ENCODE assay signal across 1 cellular context in genomic region chr2:66432801-66433694, GRCh38.
TF ChIP-seq lines count a peak whose summit lies in the region.

No MANE protein-coding gene starts in this region.

TF ChIP-seq in GM12878, 131 proteins besides CTCF, POLR2A, EP300 and RAD21 (continued from another document):
- TF ChIP-seq ZNF687 (IDR thresholded peaks at IDR 0.05): no peak
